In the genomic region with DNA sequence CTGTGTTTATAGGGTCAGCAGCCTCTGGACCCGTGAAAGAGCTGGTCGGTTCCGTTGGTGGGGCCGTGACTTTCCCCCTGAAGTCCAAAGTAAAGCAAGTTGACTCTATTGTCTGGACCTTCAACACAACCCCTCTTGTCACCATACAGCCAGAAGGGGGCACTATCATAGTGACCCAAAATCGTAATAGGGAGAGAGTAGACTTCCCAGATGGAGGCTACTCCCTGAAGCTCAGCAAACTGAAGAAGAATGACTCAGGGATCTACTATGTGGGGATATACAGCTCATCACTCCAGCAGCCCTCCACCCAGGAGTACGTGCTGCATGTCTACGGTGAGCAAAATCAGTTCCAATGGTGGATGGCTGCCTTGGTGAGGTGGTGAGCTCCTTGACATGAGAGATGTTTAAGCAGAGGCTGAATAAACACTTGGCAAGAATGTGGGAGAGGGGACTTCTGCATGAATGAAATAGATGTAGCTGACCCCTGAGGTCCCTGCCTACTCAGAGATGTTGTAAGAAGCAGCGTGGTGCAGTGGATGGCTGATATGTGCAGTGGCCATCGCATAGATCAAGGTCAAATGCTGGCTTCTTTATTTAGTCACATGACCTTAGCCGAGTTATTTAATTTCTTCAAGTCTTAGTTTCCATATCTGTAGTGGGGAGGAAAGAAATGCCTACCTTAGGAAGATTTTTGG, we compare ENCODE assay signal across 2 cellular contexts.
TF ChIP-seq lines count a peak whose summit lies in the region.

No MANE protein-coding gene starts in this region.

TF ChIP-seq in liver, 16 proteins besides CTCF, POLR2A, EP300 and RAD21:
- TF ChIP-seq YY1 (IDR thresholded peaks at IDR 0.05): no peak
- TF ChIP-seq TAF1 (conservative IDR thresholded peaks at IDR 0.05): no peak
- TF ChIP-seq, protein P1, sequence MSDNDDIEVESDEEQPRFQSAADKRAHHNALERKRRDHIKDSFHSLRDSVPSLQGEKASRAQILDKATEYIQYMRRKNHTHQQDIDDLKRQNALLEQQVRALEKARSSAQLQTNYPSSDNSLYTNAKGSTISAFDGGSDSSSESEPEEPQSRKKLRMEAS (IDR thresholded peaks at IDR 0.05): no peak
- no peak for TF ChIP-seq GABPA (IDR thresholded peaks at IDR 0.05 in 1 of 2, conservative IDR thresholded peaks at IDR 0.05 in 1 of 2)
- TF ChIP-seq RXRA (IDR thresholded peaks at IDR 0.05): no peak
- TF ChIP-seq, protein P2, sequence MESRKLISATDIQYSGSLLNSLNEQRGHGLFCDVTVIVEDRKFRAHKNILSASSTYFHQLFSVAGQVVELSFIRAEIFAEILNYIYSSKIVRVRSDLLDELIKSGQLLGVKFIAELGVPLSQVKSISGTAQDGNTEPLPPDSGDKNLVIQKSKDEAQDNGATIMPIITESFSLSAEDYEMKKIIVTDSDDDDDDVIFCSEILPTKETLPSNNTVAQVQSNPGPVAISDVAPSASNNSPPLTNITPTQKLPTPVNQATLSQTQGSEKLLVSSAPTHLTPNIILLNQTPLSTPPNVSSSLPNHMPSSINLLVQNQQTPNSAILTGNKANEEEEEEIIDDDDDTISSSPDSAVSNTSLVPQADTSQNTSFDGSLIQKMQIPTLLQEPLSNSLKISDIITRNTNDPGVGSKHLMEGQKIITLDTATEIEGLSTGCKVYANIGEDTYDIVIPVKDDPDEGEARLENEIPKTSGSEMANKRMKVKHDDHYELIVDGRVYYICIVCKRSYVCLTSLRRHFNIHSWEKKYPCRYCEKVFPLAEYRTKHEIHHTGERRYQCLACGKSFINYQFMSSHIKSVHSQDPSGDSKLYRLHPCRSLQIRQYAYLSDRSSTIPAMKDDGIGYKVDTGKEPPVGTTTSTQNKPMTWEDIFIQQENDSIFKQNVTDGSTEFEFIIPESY (IDR thresholded peaks at IDR 0.05): no peak
- no peak for TF ChIP-seq JUND (IDR thresholded peaks at IDR 0.05)
- TF ChIP-seq HNF4G (IDR thresholded peaks at IDR 0.05): no peak

TF ChIP-seq in HepG2, 621 proteins besides CTCF, POLR2A, EP300 and RAD21:
- TF ChIP-seq AHR (CRISPR knock-in tag; IDR thresholded peaks at IDR 0.05) (no peak), ZNF605 (CRISPR knock-in tag; IDR thresholded peaks at IDR 0.05) (no peak), SMYD3 (CRISPR knock-in tag; IDR thresholded peaks at IDR 0.05) (no peak), ISX (CRISPR knock-in tag; conservative IDR thresholded peaks at IDR 0.05) (no peak), XRCC5 (optimal IDR thresholded peaks at IDR 0.05; ENCODE audit: low read length) (no peak), KMT2A (CRISPR knock-in tag; IDR thresholded peaks at IDR 0.05) (no peak), ZFP1 (CRISPR knock-in tag; IDR thresholded peaks at IDR 0.05) (no peak), KLF13 (CRISPR knock-in tag; IDR thresholded peaks at IDR 0.05) (no peak), MED8 (CRISPR knock-in tag; IDR thresholded peaks at IDR 0.05; ENCODE audit: insufficient replicate concordance) (no peak), YEATS2 (CRISPR knock-in tag; IDR thresholded peaks at IDR 0.05; ENCODE audit: borderline replicate concordance) (no peak), TSC22D2 (CRISPR knock-in tag; IDR thresholded peaks at IDR 0.05; ENCODE audit: borderline replicate concordance) (no peak)
- TF ChIP-seq, protein P3, sequence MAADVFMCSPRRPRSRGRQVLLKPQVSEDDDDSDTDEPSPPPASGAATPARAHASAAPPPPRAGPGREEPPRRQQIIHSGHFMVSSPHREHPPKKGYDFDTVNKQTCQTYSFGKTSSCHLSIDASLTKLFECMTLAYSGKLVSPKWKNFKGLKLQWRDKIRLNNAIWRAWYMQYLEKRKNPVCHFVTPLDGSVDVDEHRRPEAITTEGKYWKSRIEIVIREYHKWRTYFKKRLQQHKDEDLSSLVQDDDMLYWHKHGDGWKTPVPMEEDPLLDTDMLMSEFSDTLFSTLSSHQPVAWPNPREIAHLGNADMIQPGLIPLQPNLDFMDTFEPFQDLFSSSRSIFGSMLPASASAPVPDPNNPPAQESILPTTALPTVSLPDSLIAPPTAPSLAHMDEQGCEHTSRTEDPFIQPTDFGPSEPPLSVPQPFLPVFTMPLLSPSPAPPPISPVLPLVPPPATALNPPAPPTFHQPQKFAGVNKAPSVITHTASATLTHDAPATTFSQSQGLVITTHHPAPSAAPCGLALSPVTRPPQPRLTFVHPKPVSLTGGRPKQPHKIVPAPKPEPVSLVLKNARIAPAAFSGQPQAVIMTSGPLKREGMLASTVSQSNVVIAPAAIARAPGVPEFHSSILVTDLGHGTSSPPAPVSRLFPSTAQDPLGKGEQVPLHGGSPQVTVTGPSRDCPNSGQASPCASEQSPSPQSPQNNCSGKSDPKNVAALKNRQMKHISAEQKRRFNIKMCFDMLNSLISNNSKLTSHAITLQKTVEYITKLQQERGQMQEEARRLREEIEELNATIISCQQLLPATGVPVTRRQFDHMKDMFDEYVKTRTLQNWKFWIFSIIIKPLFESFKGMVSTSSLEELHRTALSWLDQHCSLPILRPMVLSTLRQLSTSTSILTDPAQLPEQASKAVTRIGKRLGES (CRISPR knock-in tag; IDR thresholded peaks at IDR 0.05; ENCODE audit: borderline replicate concordance): no peak
- TF ChIP-seq, protein P4, sequence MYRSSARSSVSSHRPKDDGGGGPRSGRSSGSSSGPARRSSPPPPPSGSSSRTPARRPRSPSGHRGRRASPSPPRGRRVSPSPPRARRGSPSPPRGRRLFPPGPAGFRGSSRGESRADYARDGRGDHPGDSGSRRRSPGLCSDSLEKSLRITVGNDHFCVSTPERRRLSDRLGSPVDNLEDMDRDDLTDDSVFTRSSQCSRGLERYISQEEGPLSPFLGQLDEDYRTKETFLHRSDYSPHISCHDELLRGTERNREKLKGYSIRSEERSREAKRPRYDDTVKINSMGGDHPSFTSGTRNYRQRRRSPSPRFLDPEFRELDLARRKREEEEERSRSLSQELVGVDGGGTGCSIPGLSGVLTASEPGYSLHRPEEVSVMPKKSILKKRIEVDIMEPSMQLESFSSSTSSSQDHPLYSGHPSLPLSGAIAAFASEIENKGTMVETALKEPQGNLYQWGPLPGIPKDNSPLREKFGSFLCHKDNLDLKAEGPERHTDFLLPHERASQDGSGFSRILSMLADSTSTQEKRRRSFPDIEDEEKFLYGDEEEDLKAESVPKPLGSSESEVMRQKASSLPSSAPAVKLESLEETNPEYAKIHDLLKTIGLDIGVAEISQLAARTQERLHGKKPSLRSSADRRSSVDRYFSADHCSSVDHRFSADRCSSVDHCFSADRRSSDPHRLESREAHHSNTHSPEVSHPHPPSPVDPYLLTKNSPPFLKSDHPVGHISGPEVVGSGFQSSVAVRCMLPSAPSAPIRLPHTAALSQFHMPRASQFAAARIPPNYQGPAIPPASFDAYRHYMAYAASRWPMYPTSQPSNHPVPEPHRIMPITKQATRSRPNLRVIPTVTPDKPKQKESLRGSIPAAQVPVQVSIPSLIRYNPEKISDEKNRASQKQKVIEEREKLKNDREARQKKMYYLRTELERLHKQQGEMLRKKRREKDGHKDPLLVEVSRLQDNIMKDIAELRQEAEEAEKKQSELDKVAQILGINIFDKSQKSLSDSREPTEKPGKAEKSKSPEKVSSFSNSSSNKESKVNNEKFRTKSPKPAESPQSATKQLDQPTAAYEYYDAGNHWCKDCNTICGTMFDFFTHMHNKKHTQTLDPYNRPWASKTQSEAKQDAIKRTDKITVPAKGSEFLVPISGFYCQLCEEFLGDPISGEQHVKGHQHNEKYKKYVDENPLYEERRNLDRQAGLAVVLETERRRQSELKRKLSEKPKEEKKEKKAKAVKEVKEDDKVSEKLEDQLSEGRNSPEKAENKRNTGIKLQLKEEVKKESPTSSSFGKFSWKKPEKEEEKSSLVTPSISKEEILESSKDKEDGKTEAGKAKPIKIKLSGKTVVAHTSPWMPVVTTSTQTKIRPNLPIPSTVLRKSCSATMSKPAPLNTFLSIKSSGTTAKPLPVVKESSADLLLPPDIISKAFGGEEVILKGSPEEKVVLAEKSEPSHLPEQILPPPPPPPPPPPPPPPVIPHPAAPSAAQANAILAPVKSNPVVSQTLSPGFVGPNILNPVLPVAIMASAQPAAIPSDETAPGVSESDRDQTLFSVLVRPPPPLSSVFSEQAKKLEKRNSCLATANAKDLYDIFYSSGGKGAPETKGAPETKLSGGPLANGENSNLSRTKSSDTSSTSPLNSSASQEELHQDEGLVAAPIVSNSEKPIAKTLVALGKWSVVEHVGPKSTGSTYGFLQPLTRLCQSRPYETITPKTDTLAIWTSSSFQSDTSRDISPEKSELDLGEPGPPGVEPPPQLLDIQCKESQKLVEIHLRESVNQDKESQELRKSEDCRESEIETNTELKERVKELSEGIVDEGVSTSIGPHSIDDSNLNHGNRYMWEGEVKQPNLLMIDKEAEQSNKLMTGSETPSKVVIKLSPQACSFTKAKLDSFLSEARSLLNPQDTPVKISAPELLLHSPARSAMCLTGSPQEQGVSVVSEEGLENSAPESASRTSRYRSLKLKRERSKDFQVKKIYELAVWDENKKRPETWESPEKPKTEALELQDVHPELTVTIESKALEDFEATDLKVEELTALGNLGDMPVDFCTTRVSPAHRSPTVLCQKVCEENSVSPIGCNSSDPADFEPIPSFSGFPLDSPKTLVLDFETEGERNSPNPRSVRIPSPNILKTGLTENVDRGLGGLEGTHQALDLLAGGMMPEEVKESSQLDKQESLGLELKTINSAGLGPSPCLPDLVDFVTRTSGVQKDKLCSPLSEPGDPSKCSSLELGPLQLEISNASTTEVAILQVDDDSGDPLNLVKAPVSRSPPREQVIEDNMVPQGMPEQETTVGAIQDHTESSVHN (CRISPR knock-in tag; IDR thresholded peaks at IDR 0.05): no peak
- TF ChIP-seq, protein P5, sequence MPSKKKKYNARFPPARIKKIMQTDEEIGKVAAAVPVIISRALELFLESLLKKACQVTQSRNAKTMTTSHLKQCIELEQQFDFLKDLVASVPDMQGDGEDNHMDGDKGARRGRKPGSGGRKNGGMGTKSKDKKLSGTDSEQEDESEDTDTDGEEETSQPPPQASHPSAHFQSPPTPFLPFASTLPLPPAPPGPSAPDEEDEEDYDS (CRISPR knock-in tag; IDR thresholded peaks at IDR 0.05): no peak
- TF ChIP-seq, protein P6, sequence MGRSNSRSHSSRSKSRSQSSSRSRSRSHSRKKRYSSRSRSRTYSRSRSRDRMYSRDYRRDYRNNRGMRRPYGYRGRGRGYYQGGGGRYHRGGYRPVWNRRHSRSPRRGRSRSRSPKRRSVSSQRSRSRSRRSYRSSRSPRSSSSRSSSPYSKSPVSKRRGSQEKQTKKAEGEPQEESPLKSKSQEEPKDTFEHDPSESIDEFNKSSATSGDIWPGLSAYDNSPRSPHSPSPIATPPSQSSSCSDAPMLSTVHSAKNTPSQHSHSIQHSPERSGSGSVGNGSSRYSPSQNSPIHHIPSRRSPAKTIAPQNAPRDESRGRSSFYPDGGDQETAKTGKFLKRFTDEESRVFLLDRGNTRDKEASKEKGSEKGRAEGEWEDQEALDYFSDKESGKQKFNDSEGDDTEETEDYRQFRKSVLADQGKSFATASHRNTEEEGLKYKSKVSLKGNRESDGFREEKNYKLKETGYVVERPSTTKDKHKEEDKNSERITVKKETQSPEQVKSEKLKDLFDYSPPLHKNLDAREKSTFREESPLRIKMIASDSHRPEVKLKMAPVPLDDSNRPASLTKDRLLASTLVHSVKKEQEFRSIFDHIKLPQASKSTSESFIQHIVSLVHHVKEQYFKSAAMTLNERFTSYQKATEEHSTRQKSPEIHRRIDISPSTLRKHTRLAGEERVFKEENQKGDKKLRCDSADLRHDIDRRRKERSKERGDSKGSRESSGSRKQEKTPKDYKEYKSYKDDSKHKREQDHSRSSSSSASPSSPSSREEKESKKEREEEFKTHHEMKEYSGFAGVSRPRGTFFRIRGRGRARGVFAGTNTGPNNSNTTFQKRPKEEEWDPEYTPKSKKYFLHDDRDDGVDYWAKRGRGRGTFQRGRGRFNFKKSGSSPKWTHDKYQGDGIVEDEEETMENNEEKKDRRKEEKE (IDR thresholded peaks at IDR 0.05): no peak
- TF ChIP-seq, protein P7, sequence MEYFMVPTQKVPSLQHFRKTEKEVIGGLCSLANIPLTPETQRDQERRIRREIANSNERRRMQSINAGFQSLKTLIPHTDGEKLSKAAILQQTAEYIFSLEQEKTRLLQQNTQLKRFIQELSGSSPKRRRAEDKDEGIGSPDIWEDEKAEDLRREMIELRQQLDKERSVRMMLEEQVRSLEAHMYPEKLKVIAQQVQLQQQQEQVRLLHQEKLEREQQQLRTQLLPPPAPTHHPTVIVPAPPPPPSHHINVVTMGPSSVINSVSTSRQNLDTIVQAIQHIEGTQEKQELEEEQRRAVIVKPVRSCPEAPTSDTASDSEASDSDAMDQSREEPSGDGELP (IDR thresholded peaks at IDR 0.05; ENCODE audit: borderline replicate concordance, low read depth): no peak
